8 cellular contexts compared by ENCODE assay signal in the genomic region with DNA sequence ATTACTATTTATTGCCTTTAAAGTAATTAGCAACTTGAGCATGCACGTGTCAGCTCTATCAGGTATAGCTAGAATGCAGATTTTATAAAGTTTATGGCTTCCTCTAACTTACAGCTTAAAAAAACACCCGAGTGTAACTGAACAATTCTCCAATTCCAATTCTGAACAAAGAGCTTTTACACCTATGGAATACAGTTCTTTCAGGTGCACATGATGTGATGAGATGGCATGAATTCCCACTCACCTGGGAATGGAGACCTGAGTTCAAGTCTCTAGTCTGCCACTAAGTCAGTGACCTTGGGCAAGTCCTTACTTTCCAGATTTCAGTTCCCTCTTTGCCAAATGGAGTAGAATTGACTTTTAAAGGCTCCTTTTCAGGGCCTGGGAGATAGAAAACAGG. TPM values are rescaled to one million over a fixed set of nuclear protein-coding genes. Genes with fewer than 3 reads are reported as not detected.
DNase-seq lines count a peak whose midpoint lies in the region; ATAC-seq and TF ChIP-seq lines count a peak whose summit lies in the region.

No MANE protein-coding gene starts in this region.

- intact Hi-C loops in stomach (cut with DNase I; ENCODE audit: low total_unique reads), result no loop called here

- POLR2A ChIA-PET in activated CD8-positive, alpha-beta T cell treated with anti-CD3 and anti-CD28 coated beads, Interleukin-2, amount 10 ng/mL, durations not matched to agents 7 days and 5 days (lab: Charles Lee), result interaction anchor here (1.2 kb wide), 1 partner anchor 80 kb away, joined by 5 read pairs; no protein-coding TSS in a partner anchor

- CTCF ChIA-PET in activated CD8-positive, alpha-beta T cell treated with anti-CD3 and anti-CD28 coated beads, Interleukin-2, amount 10 ng/mL, durations not matched to agents 7 days and 5 days (lab: Charles Lee), result interaction anchor here (0.7 to 4.3 kb wide), 7 partner anchors 38 to 229 kb away, joined by 3 to 13 read pairs (median 5); no protein-coding TSS in a partner anchor

- H3K27ac ChIP-seq in stomach, result peak overlapping the region; percentile 93 to 100 (median 99)

- peak overlapping the region; percentile 74 for H3K27ac Mint-ChIP-seq in activated CD8-positive, alpha-beta T cell treated with anti-CD3 and anti-CD28 coated beads, Interleukin-2, amount 10 ng/mL, durations not matched to agents 7 days and 5 days

- no peak for ATAC-seq in activated CD8-positive, alpha-beta T cell treated with anti-CD3 and anti-CD28 coated beads, Interleukin-2, amount 10 ng/mL, durations not matched to agents 7 days and 5 days

- no peaks in the 10 kb centered on the region for H3K9me3 ChIP-seq in iPS-18c (ENCODE audit: control insufficient read depth, insufficient read depth, low read length)
- H3K9me3 ChIP-seq in stomach, result no peaks in the 10 kb centered on the region

- DNase-seq in NOMO-1 treated with DMSO at 0.1 percent for 48 hours (lab: John Stamatoyannopoulos, UW; ENCODE audit: unreplicated experiment) (peak; percentile 0), NOMO-1 treated with dmso at 0.1 percent for 144 hours (lab: John Stamatoyannopoulos, UW; ENCODE audit: unreplicated experiment) (no peak), stomach (no peak), cerebellum (ENCODE audit: low spot score) (no peak), NCI-H82 treated with DMSO at 0.1 percent for 48 hours (lab: John Stamatoyannopoulos, UW; ENCODE audit: unreplicated experiment) (no peak), glomerular visceral epithelial cell (ENCODE audit: extremely low spot score) (no peak)
- no peak for DNase-seq in activated CD8-positive, alpha-beta T cell treated with anti-CD3 and anti-CD28 coated beads, Interleukin-2, amount 10 ng/mL, durations not matched to agents 7 days and 5 days

- peaks cover 45% of the 10 kb centered on the region for H3K36me3 Mint-ChIP-seq in activated CD8-positive, alpha-beta T cell treated with anti-CD3 and anti-CD28 coated beads, Interleukin-2, amount 10 ng/mL, durations not matched to agents 7 days and 5 days (ENCODE audit: low read depth)

- H3K4me3 ChIP-seq in iPS-18c (ENCODE audit: insufficient read depth, low read depth, low read length) (peak overlapping the region; percentile 88), stomach (peak overlapping the region; percentile 71 to 95 (median 86))

- H3K4me1 Mint-ChIP-seq in activated CD8-positive, alpha-beta T cell treated with anti-CD3 and anti-CD28 coated beads, Interleukin-2, amount 10 ng/mL, durations not matched to agents 7 days and 5 days (ENCODE audit: low read depth), result peaks cover 56% of the 10 kb centered on the region

- H3K4me1 ChIP-seq in stomach, result peaks cover 34 to 61% (median 46%) of the 10 kb centered on the region in 4 donors

- no peaks in the 10 kb centered on the region for H3K27me3 Mint-ChIP-seq in activated CD8-positive, alpha-beta T cell treated with anti-CD3 and anti-CD28 coated beads, Interleukin-2, amount 10 ng/mL, durations not matched to agents 7 days and 5 days (ENCODE audit: low read depth)

- H3K27me3 ChIP-seq in stomach, result no peaks in the 10 kb centered on the region

- no peak for TF ChIP-seq EP300 in stomach (IDR thresholded peaks at IDR 0.05)

- no peaks in the 10 kb centered on the region for H3K9me3 Mint-ChIP-seq in activated CD8-positive, alpha-beta T cell treated with anti-CD3 and anti-CD28 coated beads, Interleukin-2, amount 10 ng/mL, durations not matched to agents 7 days and 5 days (ENCODE audit: insufficient read depth)

- peaks cover 22 to 24% (median 23%) of the 10 kb centered on the region in 4 donors for H3K36me3 ChIP-seq in stomach

- TF ChIP-seq CTCF in stomach (IDR thresholded peaks at IDR 0.05), result no peak

- WGBS in stomach, 5 donors, result 1 to 9% (median 5%) methylated on average over 2 of the region's 2 CpGs

- peak overlapping the region; percentile 82 for H3K4me3 Mint-ChIP-seq in activated CD8-positive, alpha-beta T cell treated with anti-CD3 and anti-CD28 coated beads, Interleukin-2, amount 10 ng/mL, durations not matched to agents 7 days and 5 days

- TF ChIP-seq POLR2A in stomach (IDR thresholded peaks at IDR 0.05), result no peak

RNA-seq across cellular contexts. Expression of a gene that starts 1.8 kb away (rescaled TPM):
- 10 to 100 TPM; 64.1 to 69.0 TPM for total RNA-seq in activated CD8-positive, alpha-beta T cell treated with anti-CD3 and anti-CD28 coated beads, Interleukin-2, amount 10 ng/mL, durations not matched to agents 7 days and 5 days
- total RNA-seq in stomach, result 100 to 1,000 TPM; 190 to 644 (median 254) TPM
- 100 to 1,000 TPM in 1 of 3 donors, 10 to 100 TPM in 2; 63.4 to 124 (median 83.9) TPM for polyA plus RNA-seq in stomach
- 205 TPM for total RNA-seq in cerebellum
